ENCODE assay signal across 12 cellular contexts in genomic region chr19:41701401-41702075, GRCh38. TPM values are rescaled to one million over a fixed set of nuclear protein-coding genes. Genes with fewer than 3 reads are reported as not detected.
DNase-seq lines count a peak whose midpoint lies in the region; ATAC-seq and TF ChIP-seq lines count a peak whose summit lies in the region.
"Had no signal": no experiment of that assay in that cellular context is flagged by ENCODE, and none has a peak within 500 bp of the region (broad histone marks: within the 10 kb centered on the region; RNA-seq: fewer than 3 reads in every experiment).

No MANE protein-coding gene starts in this region.

- ATAC-seq in GM19035 (IDR thresholded peaks at IDR 0.05; ENCODE audit: unreplicated experiment): no peak

- intact Hi-C loops in activated naive CD4-positive, alpha-beta T cell treated with anti-CD3 and anti-CD28 coated beads for 36 hours (cut with micrococcal nuclease): no loop called here
- intact Hi-C loops in stomach (cut with DNase I; ENCODE audit: low total_unique reads): no loop called here

- no peak overlapping the region for H3K27ac ChIP-seq in stomach
- H3K27ac ChIP-seq: prostate gland had no signal

- CTCF ChIA-PET in activated naive CD4-positive, alpha-beta T cell treated with anti-CD3 and anti-CD28 coated beads for 36 hours (lab: Charles Lee): interaction anchor here (0.8 to 4.8 kb wide), 5 partner anchors 10 to 63 kb away, joined by 3 to 17 read pairs (median 5); no protein-coding TSS in a partner anchor

- H3K27me3 Mint-ChIP-seq in activated naive CD4-positive, alpha-beta T cell treated with anti-CD3 and anti-CD28 coated beads for 36 hours (ENCODE audit: low read depth): peaks cover 18% of the 10 kb centered on the region

- no peak overlapping the region for H3K9ac ChIP-seq in Loucy (ENCODE audit: low read depth, low read length, poor library complexity, severe bottlenecking)

- WGBS in stomach, 5 donors: 13 to 44% (median 40%) methylated on average over 5 to 10 of the region's 10 CpGs

- H3F3A ChIP-seq in Loucy (ENCODE audit: low read depth): no peaks in the 10 kb centered on the region

- H3K9me3 ChIP-seq in Loucy (ENCODE audit: insufficient read depth, low read depth, low read length) (no peaks in the 10 kb centered on the region), stomach (no peaks in the 10 kb centered on the region)
- H3K9me3 ChIP-seq: prostate gland had no signal

- H3K27ac Mint-ChIP-seq in activated naive CD4-positive, alpha-beta T cell treated with anti-CD3 and anti-CD28 coated beads for 36 hours: no peak overlapping the region
- H3K27ac Mint-ChIP-seq: brain, IgD-negative memory B cell had no signal

- H3K79me2 ChIP-seq in Loucy (ENCODE audit: insufficient read depth, low read length): no peaks in the 10 kb centered on the region

- no peak for TF ChIP-seq EP300 in stomach (IDR thresholded peaks at IDR 0.05)

- H3K4me1 ChIP-seq in Loucy (ENCODE audit: insufficient read depth, low read length, poor library complexity, severe bottlenecking) (no peaks in the 10 kb centered on the region), stomach (peaks cover 0 to 12% (median 8%) of the 10 kb centered on the region in 4 donors)
- H3K4me1 ChIP-seq: prostate gland had no signal

- H3K4me2 ChIP-seq in Loucy (ENCODE audit: low read depth, low read length, poor library complexity, severe bottlenecking): no peak overlapping the region

- H3K9me3 Mint-ChIP-seq in activated naive CD4-positive, alpha-beta T cell treated with anti-CD3 and anti-CD28 coated beads for 36 hours: no peaks in the 10 kb centered on the region

- no peaks in the 10 kb centered on the region for H3K4me1 Mint-ChIP-seq in activated naive CD4-positive, alpha-beta T cell treated with anti-CD3 and anti-CD28 coated beads for 36 hours (ENCODE audit: low read depth)
- H3K4me1 Mint-ChIP-seq: brain had no signal

- H4K20me1 ChIP-seq in Loucy (ENCODE audit: insufficient read depth, low read length, poor library complexity, severe bottlenecking): no peaks in the 10 kb centered on the region

- H3K36me3 Mint-ChIP-seq in activated naive CD4-positive, alpha-beta T cell treated with anti-CD3 and anti-CD28 coated beads for 36 hours (ENCODE audit: low read depth): no peaks in the 10 kb centered on the region
- H3K36me3 Mint-ChIP-seq: brain, IgD-negative memory B cell had no signal

- H3K27me3 ChIP-seq in Loucy (ENCODE audit: insufficient read depth, low read length, poor library complexity, severe bottlenecking) (no peaks in the 10 kb centered on the region), stomach (peaks cover 0 to 49% (median 0%) of the 10 kb centered on the region in 3 donors)

- TF ChIP-seq CTCF in Loucy (conservative IDR thresholded peaks at IDR 0.05; ENCODE audit: low read length): peak; percentile 67
- no peak for TF ChIP-seq CTCF in stomach (IDR thresholded peaks at IDR 0.05)

- no peaks in the 10 kb centered on the region for H3K9me2 ChIP-seq in Loucy (replicated peaks; ENCODE audit: low read depth, low read length)

- H3K36me3 ChIP-seq in Loucy (ENCODE audit: insufficient read depth, low read length) (no peaks in the 10 kb centered on the region), stomach (no peaks in the 10 kb centered on the region)
- H3K36me3 ChIP-seq: prostate gland had no signal

- DNase-seq in activated naive CD4-positive, alpha-beta T cell treated with anti-CD3 and anti-CD28 coated beads for 36 hours: peak; percentile 23
- no peak for DNase-seq in activated naive CD4-positive, alpha-beta T cell (lab: John Stamatoyannopoulos, UW)
- peak; percentile 54 for DNase-seq in activated CD8-positive, alpha-beta memory T cell treated with anti-CD3 and anti-CD28 coated beads, Interleukin-2, amount 50 U/mL, for 48 hours
- peak; percentile 31 for DNase-seq in stomach
- no peak for DNase-seq in NCI-H187 treated with DMSO at 0.1 percent for 48 hours (lab: John Stamatoyannopoulos, UW)
- DNase-seq in NCI-H345 (lab: John Stamatoyannopoulos, UW): no peak
- DNase-seq: DMS79 had no signal

- H3K4me3 ChIP-seq in Loucy (ENCODE audit: low read length, poor library complexity, severe bottlenecking) (no peak overlapping the region), stomach (no peak overlapping the region)
- H3K4me3 ChIP-seq: prostate gland had no signal

- H3K4me3 Mint-ChIP-seq in activated naive CD4-positive, alpha-beta T cell treated with anti-CD3 and anti-CD28 coated beads for 36 hours: no peak overlapping the region
- H3K4me3 Mint-ChIP-seq: brain, IgD-negative memory B cell had no signal

- H2AFZ ChIP-seq in Loucy (ENCODE audit: low read length): no peak overlapping the region

- no peak for TF ChIP-seq POLR2A in stomach (IDR thresholded peaks at IDR 0.05)

RNA-seq across cellular contexts. Expression of gene CEACAM5, which starts 6.9 kb away (rescaled TPM):
- total RNA-seq in activated naive CD4-positive, alpha-beta T cell treated with anti-CD3 and anti-CD28 coated beads for 36 hours: not detected
- total RNA-seq in stomach: 100 to 1,000 TPM in 2 of 5 donors, 10 to 100 TPM in 1, 1 to 10 TPM in 1, under 1 TPM in 1; 0.72 to 118 (median 22.9) TPM
- polyA plus RNA-seq in stomach: 10 to 100 TPM in 2 of 3 donors, 1 to 10 TPM in 1; 4.4 to 27.6 (median 18.2) TPM
- polyA plus RNA-seq: IgD-negative memory B cell had no signal

RNA-seq across cellular contexts. Expression of gene CEACAM7, which starts 13.5 kb away (rescaled TPM):
- total RNA-seq in activated naive CD4-positive, alpha-beta T cell treated with anti-CD3 and anti-CD28 coated beads for 36 hours: not detected
- total RNA-seq in stomach: 1 to 10 TPM in 1 of 5 donors, not detected in 4; 1.3 TPM
- polyA plus RNA-seq in stomach: 1 to 10 TPM in 1 of 3 donors, not detected in 2; 6.2 TPM
- total RNA-seq: prostate gland had no signal
- polyA plus RNA-seq: IgD-negative memory B cell had no signal

RNA-seq across cellular contexts. Expression of gene CEACAM6, which starts 53.8 kb away (rescaled TPM):
- not detected for total RNA-seq in activated naive CD4-positive, alpha-beta T cell treated with anti-CD3 and anti-CD28 coated beads for 36 hours
- total RNA-seq in stomach: 10 to 100 TPM in 2 of 5 donors, 1 to 10 TPM in 1, not detected in 2; 5.5 to 16.2 (median 14.7) TPM
- polyA plus RNA-seq in stomach: 10 to 100 TPM in 1 of 3 donors, 1 to 10 TPM in 2; 1.7 to 29.6 (median 7.8) TPM
- polyA plus RNA-seq: IgD-negative memory B cell had no signal

Comparison
In these comparisons a context has a peak if more than half of its experiments do, and no peak if none do; other contexts are left out.
1. DNase-seq: peak in activated naive CD4-positive, alpha-beta T cell treated with anti-CD3 and anti-CD28 coated beads for 36 hours (single experiment), activated CD8-positive, alpha-beta memory T cell treated with anti-CD3 and anti-CD28 coated beads, Interleukin-2, amount 50 U/mL, for 48 hours (single experiment) and stomach (single experiment); none in activated naive CD4-positive, alpha-beta T cell (0 of 4), NCI-H187 treated with DMSO at 0.1 percent for 48 hours (single experiment) and NCI-H345 (single experiment).